1 cellular context compared by ENCODE assay signal in the genomic region with DNA sequence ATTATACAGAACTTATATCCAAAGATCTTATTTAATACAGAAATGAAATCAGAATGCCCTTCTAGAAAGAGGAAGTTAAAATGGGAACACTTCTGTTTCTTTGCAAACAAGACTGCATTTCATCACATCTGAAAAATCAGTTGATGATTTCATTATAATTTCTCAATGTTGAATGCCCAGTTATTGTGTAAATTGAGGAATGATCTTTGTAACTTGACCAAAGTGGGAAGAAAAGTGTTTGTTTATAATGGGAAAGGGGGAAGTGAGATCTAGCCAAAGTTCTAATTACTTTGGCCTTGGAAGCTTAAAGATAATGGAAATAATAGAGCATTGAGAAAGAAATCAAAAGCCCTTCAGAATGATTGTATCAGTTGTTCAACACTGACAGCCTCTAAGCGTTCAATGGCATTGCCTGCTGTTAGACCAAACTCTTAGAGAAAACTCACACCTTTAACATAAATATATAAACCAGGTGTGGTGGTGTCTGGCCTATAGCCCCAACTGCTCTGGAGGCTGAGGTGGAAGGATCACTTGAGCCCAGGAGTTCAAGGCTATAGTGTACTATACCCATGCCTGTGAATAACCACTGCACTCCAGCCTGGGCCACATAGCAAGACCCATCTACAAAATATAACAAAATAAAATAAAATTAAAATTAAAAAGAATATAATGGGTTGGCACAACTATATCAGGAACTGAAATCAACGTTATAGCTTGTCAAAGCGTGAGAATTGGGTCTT.
TF ChIP-seq lines count a peak whose summit lies in the region.

No MANE protein-coding gene starts in this region.

TF ChIP-seq in HepG2, 621 proteins besides CTCF, POLR2A, EP300 and RAD21 (continued from another document and continues in another):
- TF ChIP-seq MIXL1 (CRISPR knock-in tag; IDR thresholded peaks at IDR 0.05): peak; percentile 81
- TF ChIP-seq, protein P1, sequence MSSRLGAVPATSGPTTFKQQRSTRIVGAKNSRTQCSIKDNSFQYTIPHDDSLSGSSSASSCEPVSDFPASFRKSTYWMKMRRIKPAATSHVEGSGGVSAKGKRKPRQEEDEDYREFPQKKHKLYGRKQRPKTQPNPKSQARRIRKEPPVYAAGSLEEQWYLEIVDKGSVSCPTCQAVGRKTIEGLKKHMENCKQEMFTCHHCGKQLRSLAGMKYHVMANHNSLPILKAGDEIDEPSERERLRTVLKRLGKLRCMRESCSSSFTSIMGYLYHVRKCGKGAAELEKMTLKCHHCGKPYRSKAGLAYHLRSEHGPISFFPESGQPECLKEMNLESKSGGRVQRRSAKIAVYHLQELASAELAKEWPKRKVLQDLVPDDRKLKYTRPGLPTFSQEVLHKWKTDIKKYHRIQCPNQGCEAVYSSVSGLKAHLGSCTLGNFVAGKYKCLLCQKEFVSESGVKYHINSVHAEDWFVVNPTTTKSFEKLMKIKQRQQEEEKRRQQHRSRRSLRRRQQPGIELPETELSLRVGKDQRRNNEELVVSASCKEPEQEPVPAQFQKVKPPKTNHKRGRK (CRISPR knock-in tag; IDR thresholded peaks at IDR 0.05): no peak
- TF ChIP-seq, protein P2, sequence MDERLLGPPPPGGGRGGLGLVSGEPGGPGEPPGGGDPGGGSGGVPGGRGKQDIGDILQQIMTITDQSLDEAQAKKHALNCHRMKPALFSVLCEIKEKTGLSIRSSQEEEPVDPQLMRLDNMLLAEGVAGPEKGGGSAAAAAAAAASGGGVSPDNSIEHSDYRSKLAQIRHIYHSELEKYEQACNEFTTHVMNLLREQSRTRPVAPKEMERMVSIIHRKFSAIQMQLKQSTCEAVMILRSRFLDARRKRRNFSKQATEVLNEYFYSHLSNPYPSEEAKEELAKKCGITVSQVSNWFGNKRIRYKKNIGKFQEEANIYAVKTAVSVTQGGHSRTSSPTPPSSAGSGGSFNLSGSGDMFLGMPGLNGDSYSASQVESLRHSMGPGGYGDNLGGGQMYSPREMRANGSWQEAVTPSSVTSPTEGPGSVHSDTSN (CRISPR knock-in tag; IDR thresholded peaks at IDR 0.05): no peak
- TF ChIP-seq HNRNPLL (IDR thresholded peaks at IDR 0.05; ENCODE audit: low read depth, low read length, poor library complexity, severe bottlenecking): no peak
- no peak for TF ChIP-seq ZFP36 (IDR thresholded peaks at IDR 0.05; ENCODE audit: borderline replicate concordance, low read depth, low read length, partially characterized antibody)
- peak; percentile 89 for TF ChIP-seq MED8 (CRISPR knock-in tag; IDR thresholded peaks at IDR 0.05; ENCODE audit: insufficient replicate concordance)
- peak; percentile 23; the same call in 1 of the 2 replicates for TF ChIP-seq NR2F6 (IDR thresholded peaks at IDR 0.05)
- TF ChIP-seq NR2F6 (CRISPR knock-in tag; IDR thresholded peaks at IDR 0.05): no peak
- TF ChIP-seq, protein P3, sequence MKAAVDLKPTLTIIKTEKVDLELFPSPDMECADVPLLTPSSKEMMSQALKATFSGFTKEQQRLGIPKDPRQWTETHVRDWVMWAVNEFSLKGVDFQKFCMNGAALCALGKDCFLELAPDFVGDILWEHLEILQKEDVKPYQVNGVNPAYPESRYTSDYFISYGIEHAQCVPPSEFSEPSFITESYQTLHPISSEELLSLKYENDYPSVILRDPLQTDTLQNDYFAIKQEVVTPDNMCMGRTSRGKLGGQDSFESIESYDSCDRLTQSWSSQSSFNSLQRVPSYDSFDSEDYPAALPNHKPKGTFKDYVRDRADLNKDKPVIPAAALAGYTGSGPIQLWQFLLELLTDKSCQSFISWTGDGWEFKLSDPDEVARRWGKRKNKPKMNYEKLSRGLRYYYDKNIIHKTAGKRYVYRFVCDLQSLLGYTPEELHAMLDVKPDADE (CRISPR knock-in tag; IDR thresholded peaks at IDR 0.05): no peak
- TF ChIP-seq, protein P4, sequence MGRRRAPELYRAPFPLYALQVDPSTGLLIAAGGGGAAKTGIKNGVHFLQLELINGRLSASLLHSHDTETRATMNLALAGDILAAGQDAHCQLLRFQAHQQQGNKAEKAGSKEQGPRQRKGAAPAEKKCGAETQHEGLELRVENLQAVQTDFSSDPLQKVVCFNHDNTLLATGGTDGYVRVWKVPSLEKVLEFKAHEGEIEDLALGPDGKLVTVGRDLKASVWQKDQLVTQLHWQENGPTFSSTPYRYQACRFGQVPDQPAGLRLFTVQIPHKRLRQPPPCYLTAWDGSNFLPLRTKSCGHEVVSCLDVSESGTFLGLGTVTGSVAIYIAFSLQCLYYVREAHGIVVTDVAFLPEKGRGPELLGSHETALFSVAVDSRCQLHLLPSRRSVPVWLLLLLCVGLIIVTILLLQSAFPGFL (CRISPR knock-in tag; IDR thresholded peaks at IDR 0.05): no peak
- TF ChIP-seq FOXK2 (IDR thresholded peaks at IDR 0.05): no peak
- TF ChIP-seq ZNF382 (CRISPR knock-in tag; IDR thresholded peaks at IDR 0.05; ENCODE audit: borderline replicate concordance): no peak
- peak; percentile 79; the same call in 1 of the 2 replicates for TF ChIP-seq ELF3 (CRISPR knock-in tag; IDR thresholded peaks at IDR 0.05)
- TF ChIP-seq ZNF547 (CRISPR knock-in tag; IDR thresholded peaks at IDR 0.05): no peak
- TF ChIP-seq ZFY (CRISPR knock-in tag; IDR thresholded peaks at IDR 0.05): no peak
- no peak for TF ChIP-seq GZF1 (CRISPR knock-in tag; IDR thresholded peaks at IDR 0.05)
- no peak for TF ChIP-seq TARDBP (CRISPR knock-in tag; IDR thresholded peaks at IDR 0.05)
- TF ChIP-seq PAWR (CRISPR knock-in tag; IDR thresholded peaks at IDR 0.05; ENCODE audit: borderline replicate concordance): no peak
- TF ChIP-seq, protein P5, sequence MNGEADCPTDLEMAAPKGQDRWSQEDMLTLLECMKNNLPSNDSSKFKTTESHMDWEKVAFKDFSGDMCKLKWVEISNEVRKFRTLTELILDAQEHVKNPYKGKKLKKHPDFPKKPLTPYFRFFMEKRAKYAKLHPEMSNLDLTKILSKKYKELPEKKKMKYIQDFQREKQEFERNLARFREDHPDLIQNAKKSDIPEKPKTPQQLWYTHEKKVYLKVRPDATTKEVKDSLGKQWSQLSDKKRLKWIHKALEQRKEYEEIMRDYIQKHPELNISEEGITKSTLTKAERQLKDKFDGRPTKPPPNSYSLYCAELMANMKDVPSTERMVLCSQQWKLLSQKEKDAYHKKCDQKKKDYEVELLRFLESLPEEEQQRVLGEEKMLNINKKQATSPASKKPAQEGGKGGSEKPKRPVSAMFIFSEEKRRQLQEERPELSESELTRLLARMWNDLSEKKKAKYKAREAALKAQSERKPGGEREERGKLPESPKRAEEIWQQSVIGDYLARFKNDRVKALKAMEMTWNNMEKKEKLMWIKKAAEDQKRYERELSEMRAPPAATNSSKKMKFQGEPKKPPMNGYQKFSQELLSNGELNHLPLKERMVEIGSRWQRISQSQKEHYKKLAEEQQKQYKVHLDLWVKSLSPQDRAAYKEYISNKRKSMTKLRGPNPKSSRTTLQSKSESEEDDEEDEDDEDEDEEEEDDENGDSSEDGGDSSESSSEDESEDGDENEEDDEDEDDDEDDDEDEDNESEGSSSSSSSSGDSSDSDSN (CRISPR knock-in tag; IDR thresholded peaks at IDR 0.05): no peak
- TF ChIP-seq HOXD1 (CRISPR knock-in tag; IDR thresholded peaks at IDR 0.05): no peak
- TF ChIP-seq FOXP1 (IDR thresholded peaks at IDR 0.05): no peak
- peak; percentile 48; the same call in 1 of the 2 replicates for TF ChIP-seq FOXP1 (CRISPR knock-in tag; IDR thresholded peaks at IDR 0.05)
- TF ChIP-seq TBX3 (IDR thresholded peaks at IDR 0.05; ENCODE audit: borderline replicate concordance): peak; percentile 65; the same call in 1 of the 2 replicates
- TF ChIP-seq RFXANK (CRISPR knock-in tag; IDR thresholded peaks at IDR 0.05): no peak
- TF ChIP-seq, protein P6, sequence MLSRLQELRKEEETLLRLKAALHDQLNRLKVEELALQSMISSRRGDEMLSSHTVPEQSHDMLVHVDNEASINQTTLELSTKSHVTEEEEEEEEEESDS (CRISPR knock-in tag; IDR thresholded peaks at IDR 0.05; ENCODE audit: borderline replicate concordance): no peak
- TF ChIP-seq PAX8 (CRISPR knock-in tag; IDR thresholded peaks at IDR 0.05; ENCODE audit: borderline replicate concordance): no peak
- TF ChIP-seq, protein P7, sequence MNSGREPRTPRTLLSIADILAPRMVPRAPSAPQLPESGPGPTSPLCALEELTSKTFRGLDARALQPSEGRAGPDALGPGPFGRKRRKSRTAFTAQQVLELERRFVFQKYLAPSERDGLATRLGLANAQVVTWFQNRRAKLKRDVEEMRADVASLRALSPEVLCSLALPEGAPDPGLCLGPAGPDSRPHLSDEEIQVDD (CRISPR knock-in tag; IDR thresholded peaks at IDR 0.05; ENCODE audit: borderline replicate concordance): no peak
- TF ChIP-seq, protein P8, sequence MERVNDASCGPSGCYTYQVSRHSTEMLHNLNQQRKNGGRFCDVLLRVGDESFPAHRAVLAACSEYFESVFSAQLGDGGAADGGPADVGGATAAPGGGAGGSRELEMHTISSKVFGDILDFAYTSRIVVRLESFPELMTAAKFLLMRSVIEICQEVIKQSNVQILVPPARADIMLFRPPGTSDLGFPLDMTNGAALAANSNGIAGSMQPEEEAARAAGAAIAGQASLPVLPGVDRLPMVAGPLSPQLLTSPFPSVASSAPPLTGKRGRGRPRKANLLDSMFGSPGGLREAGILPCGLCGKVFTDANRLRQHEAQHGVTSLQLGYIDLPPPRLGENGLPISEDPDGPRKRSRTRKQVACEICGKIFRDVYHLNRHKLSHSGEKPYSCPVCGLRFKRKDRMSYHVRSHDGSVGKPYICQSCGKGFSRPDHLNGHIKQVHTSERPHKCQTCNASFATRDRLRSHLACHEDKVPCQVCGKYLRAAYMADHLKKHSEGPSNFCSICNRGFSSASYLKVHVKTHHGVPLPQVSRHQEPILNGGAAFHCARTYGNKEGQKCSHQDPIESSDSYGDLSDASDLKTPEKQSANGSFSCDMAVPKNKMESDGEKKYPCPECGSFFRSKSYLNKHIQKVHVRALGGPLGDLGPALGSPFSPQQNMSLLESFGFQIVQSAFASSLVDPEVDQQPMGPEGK (CRISPR knock-in tag; IDR thresholded peaks at IDR 0.05): 0 out of 2 replicates have a peak, but pooled peaks have one; percentile 17
- TF ChIP-seq HDAC6 (IDR thresholded peaks at IDR 0.05; ENCODE audit: low read depth, low read length): no peak
- TF ChIP-seq, protein P9, sequence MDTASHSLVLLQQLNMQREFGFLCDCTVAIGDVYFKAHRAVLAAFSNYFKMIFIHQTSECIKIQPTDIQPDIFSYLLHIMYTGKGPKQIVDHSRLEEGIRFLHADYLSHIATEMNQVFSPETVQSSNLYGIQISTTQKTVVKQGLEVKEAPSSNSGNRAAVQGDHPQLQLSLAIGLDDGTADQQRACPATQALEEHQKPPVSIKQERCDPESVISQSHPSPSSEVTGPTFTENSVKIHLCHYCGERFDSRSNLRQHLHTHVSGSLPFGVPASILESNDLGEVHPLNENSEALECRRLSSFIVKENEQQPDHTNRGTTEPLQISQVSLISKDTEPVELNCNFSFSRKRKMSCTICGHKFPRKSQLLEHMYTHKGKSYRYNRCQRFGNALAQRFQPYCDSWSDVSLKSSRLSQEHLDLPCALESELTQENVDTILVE (CRISPR knock-in tag; IDR thresholded peaks at IDR 0.05): no peak
- TF ChIP-seq, protein P10, sequence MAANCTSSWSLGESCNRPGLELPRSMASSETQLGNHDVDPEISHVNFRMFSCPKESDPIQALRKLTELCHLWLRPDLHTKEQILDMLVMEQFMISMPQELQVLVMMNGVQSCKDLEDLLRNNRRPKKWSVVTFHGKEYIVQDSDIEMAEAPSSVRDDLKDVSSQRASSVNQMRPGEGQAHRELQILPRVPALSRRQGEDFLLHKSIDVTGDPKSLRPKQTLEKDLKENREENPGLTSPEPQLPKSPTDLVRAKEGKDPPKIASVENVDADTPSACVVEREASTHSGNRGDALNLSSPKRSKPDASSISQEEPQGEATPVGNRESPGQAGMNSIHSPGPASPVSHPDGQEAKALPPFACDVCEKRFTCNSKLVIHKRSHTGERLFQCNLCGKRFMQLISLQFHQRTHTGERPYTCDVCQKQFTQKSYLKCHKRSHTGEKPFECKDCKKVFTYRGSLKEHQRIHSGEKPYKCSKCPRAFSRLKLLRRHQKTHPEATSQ (CRISPR knock-in tag; IDR thresholded peaks at IDR 0.05; ENCODE audit: borderline replicate concordance): 0 out of 2 replicates have a peak, but pooled peaks have one; percentile 38
- no peak for TF ChIP-seq KLF12 (CRISPR knock-in tag; IDR thresholded peaks at IDR 0.05; ENCODE audit: borderline replicate concordance)
- TF ChIP-seq KLF16 (CRISPR knock-in tag; IDR thresholded peaks at IDR 0.05): no peak; a peak in 1 of 4 replicates
- TF ChIP-seq SOX5 (CRISPR knock-in tag; IDR thresholded peaks at IDR 0.05; ENCODE audit: borderline replicate concordance): peak; percentile 69; the same call in 1 of the 2 replicates
- no peak for TF ChIP-seq ZNF446 (CRISPR knock-in tag; IDR thresholded peaks at IDR 0.05)
- TF ChIP-seq, protein P11, sequence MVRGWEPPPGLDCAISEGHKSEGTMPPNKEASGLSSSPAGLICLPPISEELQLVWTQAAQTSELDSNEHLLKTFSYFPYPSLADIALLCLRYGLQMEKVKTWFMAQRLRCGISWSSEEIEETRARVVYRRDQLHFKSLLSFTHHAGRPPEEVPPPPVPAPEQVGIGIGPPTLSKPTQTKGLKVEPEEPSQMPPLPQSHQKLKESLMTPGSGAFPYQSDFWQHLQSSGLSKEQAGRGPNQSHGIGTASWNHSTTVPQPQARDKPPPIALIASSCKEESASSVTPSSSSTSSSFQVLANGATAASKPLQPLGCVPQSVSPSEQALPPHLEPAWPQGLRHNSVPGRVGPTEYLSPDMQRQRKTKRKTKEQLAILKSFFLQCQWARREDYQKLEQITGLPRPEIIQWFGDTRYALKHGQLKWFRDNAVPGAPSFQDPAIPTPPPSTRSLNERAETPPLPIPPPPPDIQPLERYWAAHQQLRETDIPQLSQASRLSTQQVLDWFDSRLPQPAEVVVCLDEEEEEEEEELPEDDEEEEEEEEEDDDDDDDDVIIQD (CRISPR knock-in tag; IDR thresholded peaks at IDR 0.05; ENCODE audit: low read depth): no peak
- TF ChIP-seq ZNF296 (CRISPR knock-in tag; conservative IDR thresholded peaks at IDR 0.05): no peak
- TF ChIP-seq, protein P12, sequence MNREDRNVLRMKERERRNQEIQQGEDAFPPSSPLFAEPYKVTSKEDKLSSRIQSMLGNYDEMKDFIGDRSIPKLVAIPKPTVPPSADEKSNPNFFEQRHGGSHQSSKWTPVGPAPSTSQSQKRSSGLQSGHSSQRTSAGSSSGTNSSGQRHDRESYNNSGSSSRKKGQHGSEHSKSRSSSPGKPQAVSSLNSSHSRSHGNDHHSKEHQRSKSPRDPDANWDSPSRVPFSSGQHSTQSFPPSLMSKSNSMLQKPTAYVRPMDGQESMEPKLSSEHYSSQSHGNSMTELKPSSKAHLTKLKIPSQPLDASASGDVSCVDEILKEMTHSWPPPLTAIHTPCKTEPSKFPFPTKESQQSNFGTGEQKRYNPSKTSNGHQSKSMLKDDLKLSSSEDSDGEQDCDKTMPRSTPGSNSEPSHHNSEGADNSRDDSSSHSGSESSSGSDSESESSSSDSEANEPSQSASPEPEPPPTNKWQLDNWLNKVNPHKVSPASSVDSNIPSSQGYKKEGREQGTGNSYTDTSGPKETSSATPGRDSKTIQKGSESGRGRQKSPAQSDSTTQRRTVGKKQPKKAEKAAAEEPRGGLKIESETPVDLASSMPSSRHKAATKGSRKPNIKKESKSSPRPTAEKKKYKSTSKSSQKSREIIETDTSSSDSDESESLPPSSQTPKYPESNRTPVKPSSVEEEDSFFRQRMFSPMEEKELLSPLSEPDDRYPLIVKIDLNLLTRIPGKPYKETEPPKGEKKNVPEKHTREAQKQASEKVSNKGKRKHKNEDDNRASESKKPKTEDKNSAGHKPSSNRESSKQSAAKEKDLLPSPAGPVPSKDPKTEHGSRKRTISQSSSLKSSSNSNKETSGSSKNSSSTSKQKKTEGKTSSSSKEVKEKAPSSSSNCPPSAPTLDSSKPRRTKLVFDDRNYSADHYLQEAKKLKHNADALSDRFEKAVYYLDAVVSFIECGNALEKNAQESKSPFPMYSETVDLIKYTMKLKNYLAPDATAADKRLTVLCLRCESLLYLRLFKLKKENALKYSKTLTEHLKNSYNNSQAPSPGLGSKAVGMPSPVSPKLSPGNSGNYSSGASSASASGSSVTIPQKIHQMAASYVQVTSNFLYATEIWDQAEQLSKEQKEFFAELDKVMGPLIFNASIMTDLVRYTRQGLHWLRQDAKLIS (CRISPR knock-in tag; IDR thresholded peaks at IDR 0.05): 0 out of 2 replicates have a peak, but pooled peaks have one; percentile 44
- peak; percentile 16; the same call in 1 of the 2 replicates for TF ChIP-seq SALL1 (CRISPR knock-in tag; IDR thresholded peaks at IDR 0.05)
- no peak for TF ChIP-seq FOSL2 (CRISPR knock-in tag; IDR thresholded peaks at IDR 0.05)
